ENCODE assay signal across 8 cellular contexts in the genomic region with DNA sequence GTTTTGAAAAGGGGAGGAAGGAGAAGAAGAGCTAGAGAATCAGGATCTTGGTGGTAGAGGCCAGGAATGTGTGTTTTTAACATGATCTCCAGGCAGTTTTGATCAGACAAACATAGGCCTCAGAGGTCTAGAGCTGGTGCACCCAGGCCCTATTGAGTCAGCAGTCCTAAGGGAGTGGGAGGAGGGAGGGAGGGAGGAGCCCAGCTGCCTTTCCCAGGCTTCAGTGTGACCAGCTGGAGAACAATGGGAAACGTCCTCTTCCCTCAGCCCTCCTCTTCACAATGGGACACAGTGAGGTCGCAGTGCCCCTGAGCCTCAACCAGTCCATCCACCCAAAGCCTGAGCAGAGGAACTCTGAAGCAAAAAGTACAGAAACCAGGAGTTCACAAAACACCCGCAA. TPM values are rescaled to one million over a fixed set of nuclear protein-coding genes. Genes with fewer than 3 reads are reported as not detected.
DNase-seq lines count a peak whose midpoint lies in the region; ATAC-seq and TF ChIP-seq lines count a peak whose summit lies in the region.

No MANE protein-coding gene starts in this region.

- no peaks in the 10 kb centered on the region for H3K36me3 Mint-ChIP-seq in chondrocyte (ENCODE audit: low read depth)

- intact Hi-C loops in upper lobe of right lung (cut with DNase I) = no loop called here

- peak overlapping the region; percentile 80 for H3K27ac Mint-ChIP-seq in chondrocyte (ENCODE audit: unreplicated experiment)

- H3K9me3 Mint-ChIP-seq in chondrocyte (ENCODE audit: low read depth) = no peaks in the 10 kb centered on the region

- H3K4me3 Mint-ChIP-seq in chondrocyte (ENCODE audit: unreplicated experiment) = no peak overlapping the region

- H3K9me3 ChIP-seq in upper lobe of right lung = no peaks in the 10 kb centered on the region

- no peak overlapping the region for H3K4me3 ChIP-seq in upper lobe of right lung

- H3K36me3 ChIP-seq in upper lobe of right lung = no peaks in the 10 kb centered on the region

- no peaks in the 10 kb centered on the region for H3K27me3 ChIP-seq in upper lobe of right lung

- H3K4me1 Mint-ChIP-seq in chondrocyte (ENCODE audit: low read depth) = peaks cover 26% of the 10 kb centered on the region

- ATAC-seq in left lobe of liver = peak; percentile 60
- ATAC-seq in upper lobe of right lung = peak; percentile 82

- TF ChIP-seq CTCF in chondrocyte (IDR thresholded peaks at IDR 0.05) (no peak), upper lobe of right lung (IDR thresholded peaks at IDR 0.05) (no peak), GM13976 (IDR thresholded peaks at IDR 0.05; ENCODE audit: borderline replicate concordance, control extremely low read depth, extremely low read depth, insufficient read depth, missing control alignments) (no peak)

- no peak overlapping the region for H3K27ac ChIP-seq in upper lobe of right lung

- in situ Hi-C loops in GM13976 (cut with MboI; ENCODE audit: low sequenced_read_pairs, unreplicated experiment) = no loop called here

- H3K4me1 ChIP-seq in upper lobe of right lung = no peaks in the 10 kb centered on the region

- H3K27me3 Mint-ChIP-seq in chondrocyte (ENCODE audit: low read depth) = no peaks in the 10 kb centered on the region

- DNase-seq in NCI-H345 (lab: John Stamatoyannopoulos, UW) (peak; percentile 28), NCI-H345 treated with DMSO at 0.1 percent for 48 hours (lab: John Stamatoyannopoulos, UW; ENCODE audit: unreplicated experiment) (no peak), chondrocyte (ENCODE audit: low spot score) (no peak), left lobe of liver (ENCODE audit: low spot score) (peak; percentile 53), upper lobe of right lung (no peak), NCI-H446 treated with DMSO at 0.1 percent for 48 hours (lab: John Stamatoyannopoulos, UW) (no peak), GM13976 (ENCODE audit: low spot score) (no peak)
- no peak for DNase-seq in activated effector memory CD4-positive, alpha-beta T cell treated with Interleukin-2 at 50 U/mL for 16 hours

RNA-seq across cellular contexts. Expression of gene ELAPOR1, which starts 37.2 kb away (rescaled TPM):
- total RNA-seq in chondrocyte (0.46 to 1.2 TPM (median 0.97 TPM) in 3 replicates), left lobe of liver (0.48 TPM), upper lobe of right lung (5.6 TPM)

Comparison
In these comparisons a context has a peak if more than half of its experiments do, and no peak if none do; other contexts are left out.
1. DNase-seq: peak in NCI-H345 (single experiment) and left lobe of liver (single experiment); none in NCI-H345 treated with DMSO at 0.1 percent for 48 hours (single experiment), chondrocyte (single experiment), upper lobe of right lung (single experiment), NCI-H446 treated with DMSO at 0.1 percent for 48 hours (single experiment), activated effector memory CD4-positive, alpha-beta T cell treated with Interleukin-2 at 50 U/mL for 16 hours (single experiment) and GM13976 (single experiment).